ENCODE assay signal across 15 cellular contexts in genomic region chr12:75820848-75821578, GRCh38.
A peak's percentile ranks its signal among the peaks of the same experiment; 100 is the strongest.
DNase-seq lines count a peak whose midpoint lies in the region; ATAC-seq and TF ChIP-seq lines count a peak whose summit lies in the region.
"Had no signal": no experiment of that assay in that cellular context is flagged by ENCODE, and none has a peak within 500 bp of the region (broad histone marks: within the 10 kb centered on the region; RNA-seq: fewer than 3 reads in every experiment).

No MANE protein-coding gene starts in this region.

- CTCF ChIA-PET in activated CD4-positive, alpha-beta T cell treated with anti-CD3 and anti-CD28 coated beads, Interleukin-2, amount 10 ng/mL, durations not matched to agents 7 days and 5 days (lab: Charles Lee) = interaction anchor here (1.0 to 1.9 kb wide), 2 partner anchors 8 to 11 kb away, joined by 4 read pairs; no protein-coding TSS in a partner anchor

- peak; percentile 73 for DNase-seq in GM03348 (ENCODE audit: low spot score)
- peak; percentile 55 for DNase-seq in Right ventricle myocardium superior
- peak; percentile 84 for DNase-seq in skeletal muscle cell (ENCODE audit: low read depth)
- DNase-seq in DMS 273 (lab: John Stamatoyannopoulos, UW; ENCODE audit: unreplicated experiment) = no peak
- DNase-seq in activated CD4-positive, alpha-beta T cell treated with anti-CD3 and anti-CD28 coated beads, Interleukin-2, amount 10 ng/mL, durations not matched to agents 7 days and 5 days = no peak
- DNase-seq in activated CD4-positive, CD25-positive, alpha-beta regulatory T cell treated with anti-CD3 and anti-CD28 coated beads, Interleukin-2, amount 50 U/mL, for 72 hours = no peak
- no peak for DNase-seq in cortex of kidney (lab: John Stamatoyannopoulos, UW)
- DNase-seq: activated CD4-positive, alpha-beta T cell treated with anti-CD3 and anti-CD28 coated beads for 1 hour; DMS 273 treated with DMSO at 0.1 percent for 48 hours; H7; NCI-H1105; stimulated activated CD4-positive, alpha-beta T cell treated with anti-CD3 and anti-CD28 coated beads, Interleukin-1b, Interleukin-23, amount 100 ng/mL, for 48 hours had no signal

- peak overlapping the region; percentile 30 for H3K4me3 ChIP-seq in WI38 (ENCODE audit: low read depth, low read length)
- H3K4me3 ChIP-seq in skeletal muscle cell (ENCODE audit: low read depth, low read length) = no peak overlapping the region
- H3K4me3 ChIP-seq: tibial artery had no signal

- H3K36me3 Mint-ChIP-seq in activated CD4-positive, alpha-beta T cell treated with anti-CD3 and anti-CD28 coated beads, Interleukin-2, amount 10 ng/mL, durations not matched to agents 7 days and 5 days (ENCODE audit: low read depth) = no peaks in the 10 kb centered on the region
- H3K36me3 Mint-ChIP-seq: activated naive CD8-positive, alpha-beta T cell had no signal

- POLR2A ChIA-PET in activated CD4-positive, alpha-beta T cell treated with anti-CD3 and anti-CD28 coated beads, Interleukin-2, amount 10 ng/mL, durations not matched to agents 7 days and 5 days (lab: Charles Lee) = no interaction called here

- H3K27ac Mint-ChIP-seq in activated CD4-positive, alpha-beta T cell treated with anti-CD3 and anti-CD28 coated beads, Interleukin-2, amount 10 ng/mL, durations not matched to agents 7 days and 5 days = no peak overlapping the region
- H3K27ac Mint-ChIP-seq: activated naive CD8-positive, alpha-beta T cell had no signal

- peak; percentile 85 for ATAC-seq in Right ventricle myocardium superior (ENCODE audit: poor library complexity)

- peaks cover 4% of the 10 kb centered on the region for H3K4me1 Mint-ChIP-seq in activated CD4-positive, alpha-beta T cell treated with anti-CD3 and anti-CD28 coated beads, Interleukin-2, amount 10 ng/mL, durations not matched to agents 7 days and 5 days

- no peaks in the 10 kb centered on the region for H3K9me3 Mint-ChIP-seq in activated CD4-positive, alpha-beta T cell treated with anti-CD3 and anti-CD28 coated beads, Interleukin-2, amount 10 ng/mL, durations not matched to agents 7 days and 5 days

- H3K27me3 Mint-ChIP-seq in activated CD4-positive, alpha-beta T cell treated with anti-CD3 and anti-CD28 coated beads, Interleukin-2, amount 10 ng/mL, durations not matched to agents 7 days and 5 days = peaks cover 19% of the 10 kb centered on the region

- TF ChIP-seq CTCF in WI38 (IDR thresholded peaks at IDR 0.05; ENCODE audit: low read depth, low read length) = no peak

- intact Hi-C loops in Right ventricle myocardium superior (cut with DNase I) = no loop called here

- no peak overlapping the region for H3K4me3 Mint-ChIP-seq in activated CD4-positive, alpha-beta T cell treated with anti-CD3 and anti-CD28 coated beads, Interleukin-2, amount 10 ng/mL, durations not matched to agents 7 days and 5 days
- H3K4me3 Mint-ChIP-seq: activated naive CD8-positive, alpha-beta T cell had no signal

Comparison
In these comparisons a context has a peak if more than half of its experiments do, and no peak if none do; other contexts are left out.
1. DNase-seq: peak in GM03348 (single experiment), Right ventricle myocardium superior (single experiment) and skeletal muscle cell (single experiment); none in DMS 273 (single experiment), activated CD4-positive, alpha-beta T cell treated with anti-CD3 and anti-CD28 coated beads, Interleukin-2, amount 10 ng/mL, durations not matched to agents 7 days and 5 days (single experiment), activated CD4-positive, CD25-positive, alpha-beta regulatory T cell treated with anti-CD3 and anti-CD28 coated beads, Interleukin-2, amount 50 U/mL, for 72 hours (single experiment) and cortex of kidney (single experiment).